In genomic region chr5:124669956-124670671, GRCh38 we compare ENCODE assay signal across 22 cellular contexts.
DNase-seq lines count a peak whose midpoint lies in the region; ATAC-seq and TF ChIP-seq lines count a peak whose summit lies in the region.
"Had no signal": no experiment of that assay in that cellular context is flagged by ENCODE, and none has a peak within 500 bp of the region (broad histone marks: within the 10 kb centered on the region; RNA-seq: fewer than 3 reads in every experiment).

No MANE protein-coding gene starts in this region.

- H2AK5ac ChIP-seq in mesenchymal stem cell (ENCODE audit: low read length, severe bottlenecking), result no peak overlapping the region

- no peak overlapping the region for H2BK5ac ChIP-seq in mesenchymal stem cell (ENCODE audit: low read depth, low read length, poor library complexity, severe bottlenecking)

- no peak overlapping the region for H2AFZ ChIP-seq in mesenchymal stem cell (ENCODE audit: low read depth, low read length)

- H2BK12ac ChIP-seq in mesenchymal stem cell (ENCODE audit: low read length in 2 of 2), result no peak overlapping the region

- H3K36me3 ChIP-seq in mesenchymal stem cell (ENCODE audit: control insufficient read depth in 1 of 2, insufficient read depth in 2 of 2, low read depth in 1 of 2, low read length in 2 of 2) (no peaks in the 10 kb centered on the region), thoracic aorta (no peaks in the 10 kb centered on the region)
- H3K36me3 ChIP-seq: lower lobe of right lung, neutrophil, right lobe of liver had no signal

- peak overlapping the region; percentile 37 for H3K9ac ChIP-seq in mesenchymal stem cell (ENCODE audit: low read length)

- H3K36me3 Mint-ChIP-seq in chondrocyte (ENCODE audit: low read depth), result no peaks in the 10 kb centered on the region

- H3K4me1 Mint-ChIP-seq in chondrocyte (ENCODE audit: low read depth), result peaks cover 57% of the 10 kb centered on the region

- H4K91ac ChIP-seq in mesenchymal stem cell (ENCODE audit: low read length), result no peak overlapping the region

- peak; percentile 14 for DNase-seq in NCI-H82 (lab: John Stamatoyannopoulos, UW)
- DNase-seq in NCI-H82 treated with DMSO at 0.1 percent for 48 hours (lab: John Stamatoyannopoulos, UW; ENCODE audit: unreplicated experiment), result no peak
- DNase-seq in chondrocyte (ENCODE audit: low spot score), result no peak
- DNase-seq in mesenchymal stem cell, result no peak
- no peak for DNase-seq in thoracic aorta (ENCODE audit: low spot score)
- no peak for DNase-seq in mesenteric fat pad (ENCODE audit: low spot score)
- no peak for DNase-seq in NCI-H510A (lab: John Stamatoyannopoulos, UW)
- DNase-seq: activated CD8-positive, alpha-beta T cell treated with anti-CD3 and anti-CD28 coated beads for 36 hours; amniotic stem cell; DMS79 treated with DMSO at 0.1 percent for 48 hours; Karpas-422; lower lobe of right lung; right lobe of liver; stimulated activated CD4-positive, alpha-beta T cell treated with anti-CD3 and anti-CD28 coated beads, Interleukin-4, amount 100 ng/mL, for 1 hour; stimulated activated CD8-positive, alpha-beta memory T cell treated with anti-CD3 and anti-CD28 coated beads, Interleukin-4, amount 100 ng/mL, for 48 hours; testis had no signal

- peak overlapping the region; percentile 81 for H3K27ac Mint-ChIP-seq in chondrocyte (ENCODE audit: unreplicated experiment)
- H3K27ac Mint-ChIP-seq: activated CD8-positive, alpha-beta T cell treated with anti-CD3 and anti-CD28 coated beads for 36 hours; activated T-helper 1 cell treated with anti-CD3 and anti-CD28 coated beads, Interleukin-12 subunit alpha, Interleukin-12 subunit beta, Interleukin-2, Interleukin-4 antibody, amounts not matched to agents 30 ng/mL and 10 ng/mL and 1 ng/mL, durations not matched to agents 14 hours and 24 hours and 36 hours; dendritic cell treated with granulocyte-macrophage colony-stimulating factor and Interleukin-4, amounts not matched to agents 40 ng/mL and 50 ng/mL, for 4 days had no signal

- no peak for TF ChIP-seq CTCF in chondrocyte (IDR thresholded peaks at IDR 0.05)
- TF ChIP-seq CTCF in thoracic aorta (IDR thresholded peaks at IDR 0.05), result no peak

- 94% methylated on average over 6 of the region's 7 CpGs for WGBS in mesenchymal stem cell

- no peak overlapping the region for H2BK15ac ChIP-seq in mesenchymal stem cell (ENCODE audit: low read depth, poor library complexity, severe bottlenecking)

- no peak overlapping the region for H3K23ac ChIP-seq in mesenchymal stem cell (ENCODE audit: low read length in 2 of 2)

- H3K9me3 Mint-ChIP-seq in chondrocyte (ENCODE audit: low read depth), result no peaks in the 10 kb centered on the region
- H3K9me3 Mint-ChIP-seq: activated CD8-positive, alpha-beta T cell treated with anti-CD3 and anti-CD28 coated beads for 36 hours; activated T-helper 1 cell treated with anti-CD3 and anti-CD28 coated beads, Interleukin-12 subunit alpha, Interleukin-12 subunit beta, Interleukin-2, Interleukin-4 antibody, amounts not matched to agents 30 ng/mL and 10 ng/mL and 1 ng/mL, durations not matched to agents 14 hours and 24 hours and 36 hours; dendritic cell treated with granulocyte-macrophage colony-stimulating factor and Interleukin-4, amounts not matched to agents 40 ng/mL and 50 ng/mL, for 4 days had no signal

- H3K4me1 ChIP-seq in mesenchymal stem cell (ENCODE audit: control insufficient read depth, insufficient read depth, low read depth, low read length), result peaks cover 5% of the 10 kb centered on the region
- peaks cover 17 to 60% of the 10 kb centered on the region in 2 donors for H3K4me1 ChIP-seq in thoracic aorta (ENCODE audit: control insufficient read depth in 1 of 2, low read depth in 2 of 2)
- H3K4me1 ChIP-seq: right lobe of liver, testis had no signal

- H3K14ac ChIP-seq in mesenchymal stem cell (ENCODE audit: low read length in 2 of 2), result no peak overlapping the region

- peaks cover 15% of the 10 kb centered on the region for H3K79me1 ChIP-seq in mesenchymal stem cell (replicated peaks; ENCODE audit: low read length, poor library complexity, severe bottlenecking)

- no peaks in the 10 kb centered on the region for H3K27me3 ChIP-seq in mesenchymal stem cell (ENCODE audit: control insufficient read depth in 1 of 2, insufficient read depth in 1 of 2, low read length in 2 of 2)
- no peaks in the 10 kb centered on the region for H3K27me3 ChIP-seq in thoracic aorta (replicated peaks; ENCODE audit: insufficient read depth)
- H3K27me3 ChIP-seq: neutrophil, right lobe of liver, testis had no signal

- ATAC-seq in thoracic aorta (ENCODE audit: insufficient number of reproducible peaks, low FRiP score, low read depth) (no peak), HG03442 (IDR thresholded peaks at IDR 0.05; ENCODE audit: unreplicated experiment) (no peak)
- ATAC-seq: activated CD8-positive, alpha-beta T cell treated with anti-CD3 and anti-CD28 coated beads for 36 hours had no signal

- H3K18ac ChIP-seq in mesenchymal stem cell (ENCODE audit: low read depth in 1 of 2, low read length in 2 of 2), result no peak overlapping the region

- H3K4me3 Mint-ChIP-seq in chondrocyte (ENCODE audit: unreplicated experiment), result peak overlapping the region; percentile 35
- H3K4me3 Mint-ChIP-seq: activated CD8-positive, alpha-beta T cell treated with anti-CD3 and anti-CD28 coated beads for 36 hours; activated T-helper 1 cell treated with anti-CD3 and anti-CD28 coated beads, Interleukin-12 subunit alpha, Interleukin-12 subunit beta, Interleukin-2, Interleukin-4 antibody, amounts not matched to agents 30 ng/mL and 10 ng/mL and 1 ng/mL, durations not matched to agents 14 hours and 24 hours and 36 hours; dendritic cell treated with granulocyte-macrophage colony-stimulating factor and Interleukin-4, amounts not matched to agents 40 ng/mL and 50 ng/mL, for 4 days had no signal

- H3K27me3 Mint-ChIP-seq in chondrocyte (ENCODE audit: low read depth), result no peaks in the 10 kb centered on the region
- H3K27me3 Mint-ChIP-seq: activated CD8-positive, alpha-beta T cell treated with anti-CD3 and anti-CD28 coated beads for 36 hours had no signal

- H3K9me3 ChIP-seq in mesenchymal stem cell (ENCODE audit: control insufficient read depth, low read length) (no peaks in the 10 kb centered on the region), thoracic aorta (no peaks in the 10 kb centered on the region)
- H3K9me3 ChIP-seq: lower lobe of right lung, neutrophil, right lobe of liver, testis had no signal

- no peak overlapping the region for H2BK120ac ChIP-seq in mesenchymal stem cell (ENCODE audit: low read depth, low read length)

- no peak overlapping the region for H3K4me2 ChIP-seq in mesenchymal stem cell (ENCODE audit: low read length, poor library complexity, severe bottlenecking)

- no peak overlapping the region for H3K27ac ChIP-seq in mesenchymal stem cell (ENCODE audit: low read length, poor library complexity, severe bottlenecking)
- no peak overlapping the region for H3K27ac ChIP-seq in thoracic aorta
- H3K27ac ChIP-seq: 22Rv1, lower lobe of right lung, neutrophil, right lobe of liver, SK-N-MC, testis had no signal

- no peak overlapping the region for H3K4ac ChIP-seq in mesenchymal stem cell (ENCODE audit: low read depth in 1 of 2, low read length in 2 of 2)

- no peak overlapping the region for H3K4me3 ChIP-seq in mesenchymal stem cell (ENCODE audit: insufficient read depth in 1 of 2, low read depth in 1 of 2, low read length in 2 of 2)
- peak overlapping the region; percentile 20 for H3K4me3 ChIP-seq in thoracic aorta
- H3K4me3 ChIP-seq: lower lobe of right lung, right lobe of liver, SK-N-MC, testis had no signal

- H4K8ac ChIP-seq in mesenchymal stem cell (ENCODE audit: low read length), result no peak overlapping the region
